ENCODE assay signal across 9 cellular contexts in genomic region chr16:87965973-87966667, GRCh38. TPM values are rescaled to one million over a fixed set of nuclear protein-coding genes. Genes with fewer than 3 reads are reported as not detected.
DNase-seq lines count a peak whose midpoint lies in the region; ATAC-seq and TF ChIP-seq lines count a peak whose summit lies in the region.
"Had no signal": no experiment of that assay in that cellular context is flagged by ENCODE, and none has a peak within 500 bp of the region (broad histone marks: within the 10 kb centered on the region; RNA-seq: fewer than 3 reads in every experiment).

No MANE protein-coding gene starts in this region.

- peaks cover 0 to 7% (median 3%) of the 10 kb centered on the region in 4 donors for H3K36me3 ChIP-seq in stomach
- 0 out of 2 replicates have a peak, but pooled peaks cover 4% of the 10 kb centered on the region for H3K36me3 ChIP-seq in Karpas-422 (ENCODE audit: insufficient read depth, low read length)

- H3K79me2 ChIP-seq in Karpas-422 (ENCODE audit: low read length) = peaks cover 96% of the 10 kb centered on the region

- no peak overlapping the region for H3K4me3 ChIP-seq in HL-60 (replicated peaks; ENCODE audit: insufficient read depth, low read length)
- no peak overlapping the region for H3K4me3 ChIP-seq in astrocyte of the spinal cord (ENCODE audit: low read depth, low read length)
- peak overlapping the region in 1 of 4 donors; percentile 31 for H3K4me3 ChIP-seq in stomach
- H3K4me3 ChIP-seq in Karpas-422 (ENCODE audit: low read length) = no peak overlapping the region

- no peak overlapping the region for H2AFZ ChIP-seq in Karpas-422 (ENCODE audit: low read length)

- H3K27ac ChIP-seq in HL-60 (replicated peaks) (peak overlapping the region; percentile 30; the same call in 1 of the 2 replicates), layer of hippocampus (ENCODE audit: low read depth, low read length) (peak overlapping the region; percentile 68), stomach (peak overlapping the region; percentile 56 to 78 (median 74)), Karpas-422 (ENCODE audit: low read length) (no peak overlapping the region)

- H3K4me1 ChIP-seq in stomach (peaks cover 13 to 48% (median 20%) of the 10 kb centered on the region in 4 donors), Karpas-422 (ENCODE audit: low read length) (no peaks in the 10 kb centered on the region)

- no peaks in the 10 kb centered on the region for H3K9me2 ChIP-seq in Karpas-422 (replicated peaks; ENCODE audit: insufficient read depth, low read length)

- TF ChIP-seq CTCF in HL-60 (IDR thresholded peaks at IDR 0.05; ENCODE audit: insufficient read depth, low read length) (no peak), astrocyte of the spinal cord (IDR thresholded peaks at IDR 0.05; ENCODE audit: low read depth, low read length) (no peak), stomach (IDR thresholded peaks at IDR 0.05) (no peak)

- WGBS in stomach, 5 donors = 63 to 71% (median 69%) methylated on average over 7 of the region's 7 CpGs

- DNase-seq in HL-60 (ENCODE audit: low read depth in 1 of 2, low spot score in 1 of 2) = no peak
- DNase-seq in astrocyte of the spinal cord (ENCODE audit: low read depth, low spot score) = peak; percentile 87
- DNase-seq in stomach = no peak
- no peak for DNase-seq in NCI-H2081 treated with DMSO at 0.1 percent for 48 hours (lab: John Stamatoyannopoulos, UW)
- no peak for DNase-seq in Karpas-422
- DNase-seq in activated CD4-positive, alpha-beta T cell treated with anti-CD3 and anti-CD28 coated beads, Interleukin-2, amount 50 U/mL, for 4 hours = no peak
- DNase-seq: NCI-H446 had no signal

- H3K4me2 ChIP-seq in Karpas-422 (ENCODE audit: low read depth, low read length, poor library complexity, severe bottlenecking) = no peak overlapping the region

- no peaks in the 10 kb centered on the region for H4K20me1 ChIP-seq in Karpas-422 (ENCODE audit: insufficient read depth, low read depth, low read length)

- no peak for ATAC-seq in GM18505 (IDR thresholded peaks at IDR 0.05; ENCODE audit: unreplicated experiment)

- peaks cover 0 to 8% (median 2%) of the 10 kb centered on the region in 4 donors for H3K9me3 ChIP-seq in stomach
- H3K9me3 ChIP-seq in Karpas-422 (ENCODE audit: low read length) = no peaks in the 10 kb centered on the region

- no peak for TF ChIP-seq POLR2A in stomach (IDR thresholded peaks at IDR 0.05)
- TF ChIP-seq POLR2A in GM18505 (IDR thresholded peaks at IDR 0.05; ENCODE audit: borderline replicate concordance, extremely low read depth, insufficient read depth, insufficient read length) = no peak

- TF ChIP-seq EP300 in stomach (IDR thresholded peaks at IDR 0.05) = no peak

- H3K9ac ChIP-seq in Karpas-422 (ENCODE audit: low read length) = no peak overlapping the region

- in situ Hi-C loops in astrocyte of the spinal cord (cut with HindIII; ENCODE audit: low sequenced_read_pairs) = no loop called here

- intact Hi-C loops in stomach (cut with DNase I; ENCODE audit: low total_unique reads) = no loop called here

- no peaks in the 10 kb centered on the region for H3K27me3 ChIP-seq in HL-60 (ENCODE audit: insufficient read depth, poor library complexity, severe bottlenecking)
- no peaks in the 10 kb centered on the region for H3K27me3 ChIP-seq in layer of hippocampus (ENCODE audit: control insufficient read depth, insufficient read depth, low read length)
- H3K27me3 ChIP-seq in stomach = no peaks in the 10 kb centered on the region
- no peaks in the 10 kb centered on the region for H3K27me3 ChIP-seq in Karpas-422 (ENCODE audit: low read length)

RNA-seq across cellular contexts. Expression of gene BANP, which starts 14.9 kb away (rescaled TPM):
- total RNA-seq in stomach = 100 to 1,000 TPM in 1 of 5 donors, 10 to 100 TPM in 4; 17.4 to 144 (median 71.2) TPM
- polyA plus RNA-seq in stomach = 10 to 100 TPM in 1 of 3 donors, 1 to 10 TPM in 2; 6.0 to 10.3 (median 7.5) TPM
- 30.1 and 36.5 TPM in 2 replicates for total RNA-seq in Karpas-422 (2014; rRNA removed; shearing (Covaris generic); ENCODE audit: low replicate concordance)

RNA-seq across cellular contexts. Expression of gene CA5A, which starts 29.8 kb away (rescaled TPM):
- total RNA-seq in stomach = not detected
- not detected for polyA plus RNA-seq in stomach
- total RNA-seq in Karpas-422 (2014; rRNA removed; shearing (Covaris generic); ENCODE audit: low replicate concordance) = not detected in 2 replicates
